8 cellular contexts compared by ENCODE assay signal in the genomic region with DNA sequence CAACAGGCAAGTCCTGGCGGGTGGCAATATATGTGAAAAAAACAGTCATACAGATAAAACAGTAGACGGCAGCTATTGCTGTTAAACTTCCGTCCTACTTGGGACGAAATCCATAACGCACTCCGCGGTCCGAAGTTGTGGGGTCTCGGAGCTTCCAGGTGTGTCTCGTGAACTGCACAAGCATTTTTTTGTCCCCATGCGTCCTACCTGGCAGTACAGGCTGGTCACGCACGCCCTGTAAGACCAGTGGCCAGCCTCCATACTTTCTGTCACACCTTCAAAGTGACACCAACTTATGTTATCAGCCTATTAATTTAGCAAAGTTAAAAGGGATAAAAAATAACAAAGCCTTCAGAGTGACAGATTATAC. TPM values are rescaled to one million over a fixed set of nuclear protein-coding genes. Genes with fewer than 3 reads are reported as not detected.
DNase-seq lines count a peak whose midpoint lies in the region; ATAC-seq, FAIRE-seq and TF ChIP-seq lines count a peak whose summit lies in the region.

No MANE protein-coding gene starts in this region.

- TF ChIP-seq RAD21 in A549 (conservative IDR thresholded peaks at IDR 0.05 in 1 of 2, IDR thresholded peaks at IDR 0.05 in 1 of 2) = no peak

- H3K4me1 ChIP-seq in A549 = peaks cover 27% of the 10 kb centered on the region

- 92% methylated on average over 13 of the region's 13 CpGs for WGBS in A549 (ENCODE audit: missing lambda C conversion rate)

- intact Hi-C loops in left colon (cut with DNase I, micrococcal nuclease) = loop anchor here in 1 of 2 donors (5.0 to 10.0 kb wide), 2 partner anchors 133 to 195 kb away; no protein-coding TSS in a partner anchor

- peaks cover 26% of the 10 kb centered on the region for H3K27me3 Mint-ChIP-seq in activated CD8-positive, alpha-beta T cell treated with anti-CD3 and anti-CD28 coated beads, Interleukin-2, amount 10 ng/mL, durations not matched to agents 7 days and 5 days (ENCODE audit: low read depth)

- ATAC-seq in A549 (peak; percentile 1; a peak in 4 of 6 replicates), GM21528 (IDR thresholded peaks at IDR 0.05; ENCODE audit: low FRiP score, unreplicated experiment) (peak; percentile 25), left colon (peak; percentile 33), HG03280 (IDR thresholded peaks at IDR 0.05; ENCODE audit: unreplicated experiment) (no peak)
- ATAC-seq in activated CD8-positive, alpha-beta T cell treated with anti-CD3 and anti-CD28 coated beads, Interleukin-2, amount 10 ng/mL, durations not matched to agents 7 days and 5 days = peak; percentile 20

- H3K4me3 ChIP-seq in A549 = no peak overlapping the region

- no peak for FAIRE-seq in A549 (lab: Jason Lieb, UNC)

- H3K27ac ChIP-seq in A549 = peak overlapping the region in 1 of 2 experiments; percentile 89; a peak in 1 of 6 replicates

- no peaks in the 10 kb centered on the region for H3K36me3 Mint-ChIP-seq in activated CD8-positive, alpha-beta T cell treated with anti-CD3 and anti-CD28 coated beads, Interleukin-2, amount 10 ng/mL, durations not matched to agents 7 days and 5 days (ENCODE audit: low read depth)

- peak overlapping the region; percentile 66 for H3K27ac Mint-ChIP-seq in activated CD8-positive, alpha-beta T cell treated with anti-CD3 and anti-CD28 coated beads, Interleukin-2, amount 10 ng/mL, durations not matched to agents 7 days and 5 days

- DNase-seq in A549 (ENCODE audit: low read depth in 1 of 2, low spot score in 1 of 2) = no peak
- DNase-seq in activated CD8-positive, alpha-beta T cell treated with anti-CD3 and anti-CD28 coated beads, Interleukin-2, amount 10 ng/mL, durations not matched to agents 7 days and 5 days = no peak
- DNase-seq in left colon = no peak
- no peak for DNase-seq in H4 (ENCODE audit: low spot score)
- DNase-seq in NCI-H1694 treated with DMSO at 0.1 percent for 48 hours (lab: John Stamatoyannopoulos, UW) = no peak
- DNase-seq in glomerular visceral epithelial cell (ENCODE audit: extremely low spot score) = no peak

- peaks cover 5% of the 10 kb centered on the region for H3K4me1 Mint-ChIP-seq in activated CD8-positive, alpha-beta T cell treated with anti-CD3 and anti-CD28 coated beads, Interleukin-2, amount 10 ng/mL, durations not matched to agents 7 days and 5 days (ENCODE audit: low read depth)

- no peaks in the 10 kb centered on the region for H3K9me3 ChIP-seq in A549

- H3K4me2 ChIP-seq in A549 = peak overlapping the region; percentile 71; the same call in 2 of the 3 replicates

- no peak for TF ChIP-seq CTCF in A549 (IDR thresholded peaks at IDR 0.05)

- H3K9me3 Mint-ChIP-seq in activated CD8-positive, alpha-beta T cell treated with anti-CD3 and anti-CD28 coated beads, Interleukin-2, amount 10 ng/mL, durations not matched to agents 7 days and 5 days (ENCODE audit: insufficient read depth) = no peaks in the 10 kb centered on the region

- POLR2A ChIA-PET in A549 (lab: Yijun Ruan, JAX) = interaction anchor here (0.6 kb wide), 1 partner anchor 52 kb away, joined by 3 read pairs; the partner anchor contains the start of gene SMAD5
- POLR2A ChIA-PET in activated CD8-positive, alpha-beta T cell treated with anti-CD3 and anti-CD28 coated beads, Interleukin-2, amount 10 ng/mL, durations not matched to agents 7 days and 5 days (lab: Charles Lee) = no interaction called here

- CTCF ChIA-PET in A549 (lab: Yijun Ruan, JAX) = interaction anchor here (1.7 to 6.9 kb wide), 2 partner anchors 22 to 190 kb away, joined by 7 to 74 read pairs; no protein-coding TSS in a partner anchor
- CTCF ChIA-PET in activated CD8-positive, alpha-beta T cell treated with anti-CD3 and anti-CD28 coated beads, Interleukin-2, amount 10 ng/mL, durations not matched to agents 7 days and 5 days (lab: Charles Lee) = no interaction called here

- TF ChIP-seq POLR2A in A549 (IDR thresholded peaks at IDR 0.05; ENCODE audit: low read length) = no peak

- no peak for TF ChIP-seq EP300 in A549 (IDR thresholded peaks at IDR 0.05)

- peak overlapping the region; percentile 49 for H3K4me3 Mint-ChIP-seq in activated CD8-positive, alpha-beta T cell treated with anti-CD3 and anti-CD28 coated beads, Interleukin-2, amount 10 ng/mL, durations not matched to agents 7 days and 5 days

TF ChIP-seq in A549, 52 proteins besides CTCF, POLR2A, EP300 and RAD21:
- no peak for TF ChIP-seq FOSB (CRISPR knock-in tag; IDR thresholded peaks at IDR 0.05)
- TF ChIP-seq ZFP36 (IDR thresholded peaks at IDR 0.05; ENCODE audit: borderline replicate concordance, partially characterized antibody) = no peak
- TF ChIP-seq HOXA7 (CRISPR knock-in tag; IDR thresholded peaks at IDR 0.05) = no peak
- TF ChIP-seq, protein P1, sequence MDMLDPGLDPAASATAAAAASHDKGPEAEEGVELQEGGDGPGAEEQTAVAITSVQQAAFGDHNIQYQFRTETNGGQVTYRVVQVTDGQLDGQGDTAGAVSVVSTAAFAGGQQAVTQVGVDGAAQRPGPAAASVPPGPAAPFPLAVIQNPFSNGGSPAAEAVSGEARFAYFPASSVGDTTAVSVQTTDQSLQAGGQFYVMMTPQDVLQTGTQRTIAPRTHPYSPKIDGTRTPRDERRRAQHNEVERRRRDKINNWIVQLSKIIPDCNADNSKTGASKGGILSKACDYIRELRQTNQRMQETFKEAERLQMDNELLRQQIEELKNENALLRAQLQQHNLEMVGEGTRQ (IDR thresholded peaks at IDR 0.05) = no peak
- no peak for TF ChIP-seq NFE2L2 (conservative IDR thresholded peaks at IDR 0.05; ENCODE audit: low read length)
- no peak for TF ChIP-seq BHLHE40 (IDR thresholded peaks at IDR 0.05; ENCODE audit: low read depth, low read length)
- no peak for TF ChIP-seq TFCP2L1 (CRISPR knock-in tag; IDR thresholded peaks at IDR 0.05)
- TF ChIP-seq MAFK (IDR thresholded peaks at IDR 0.05; ENCODE audit: partially characterized antibody) = no peak
- TF ChIP-seq FOXS1 (CRISPR knock-in tag; IDR thresholded peaks at IDR 0.05) = no peak
- TF ChIP-seq, protein P2, sequence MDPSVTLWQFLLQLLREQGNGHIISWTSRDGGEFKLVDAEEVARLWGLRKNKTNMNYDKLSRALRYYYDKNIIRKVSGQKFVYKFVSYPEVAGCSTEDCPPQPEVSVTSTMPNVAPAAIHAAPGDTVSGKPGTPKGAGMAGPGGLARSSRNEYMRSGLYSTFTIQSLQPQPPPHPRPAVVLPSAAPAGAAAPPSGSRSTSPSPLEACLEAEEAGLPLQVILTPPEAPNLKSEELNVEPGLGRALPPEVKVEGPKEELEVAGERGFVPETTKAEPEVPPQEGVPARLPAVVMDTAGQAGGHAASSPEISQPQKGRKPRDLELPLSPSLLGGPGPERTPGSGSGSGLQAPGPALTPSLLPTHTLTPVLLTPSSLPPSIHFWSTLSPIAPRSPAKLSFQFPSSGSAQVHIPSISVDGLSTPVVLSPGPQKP (IDR thresholded peaks at IDR 0.05; ENCODE audit: low read depth, low read length) = no peak
- TF ChIP-seq, protein P3, sequence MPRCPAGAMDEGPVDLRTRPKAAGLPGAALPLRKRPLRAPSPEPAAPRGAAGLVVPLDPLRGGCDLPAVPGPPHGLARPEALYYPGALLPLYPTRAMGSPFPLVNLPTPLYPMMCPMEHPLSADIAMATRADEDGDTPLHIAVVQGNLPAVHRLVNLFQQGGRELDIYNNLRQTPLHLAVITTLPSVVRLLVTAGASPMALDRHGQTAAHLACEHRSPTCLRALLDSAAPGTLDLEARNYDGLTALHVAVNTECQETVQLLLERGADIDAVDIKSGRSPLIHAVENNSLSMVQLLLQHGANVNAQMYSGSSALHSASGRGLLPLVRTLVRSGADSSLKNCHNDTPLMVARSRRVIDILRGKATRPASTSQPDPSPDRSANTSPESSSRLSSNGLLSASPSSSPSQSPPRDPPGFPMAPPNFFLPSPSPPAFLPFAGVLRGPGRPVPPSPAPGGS (IDR thresholded peaks at IDR 0.05) = no peak

RNA-seq across cellular contexts. Expression of gene TGFBI, which starts 51.3 kb away (rescaled TPM):
- polyA plus RNA-seq in A549 (2011; rRNA removed) = 1,135 and 1,466 TPM in 2 replicates
- 661 and 843 TPM in 2 replicates for polyA plus RNA-seq in A549 (2012; cell fraction: cytosol; rRNA removed)
- polyA plus RNA-seq in A549 (2012; cell fraction: nucleus; rRNA removed) = 1,811 and 1,913 TPM in 2 replicates
- polyA plus RNA-seq in A549 (2017; fragmentation: RNase III; extraction: RNeasy Plus Mini Kit Qiagen cat#74134 plus additional on column Dnase treatment) = 1,411 to 1,859 TPM (median 1,765 TPM) in 3 replicates
- 1,411 and 1,484 TPM in 2 replicates for polyA minus RNA-seq in A549 (2011; rRNA and poly(A)+ RNA removed)
- total RNA-seq in activated CD8-positive, alpha-beta T cell treated with anti-CD3 and anti-CD28 coated beads, Interleukin-2, amount 10 ng/mL, durations not matched to agents 7 days and 5 days = not detected
- 10 to 100 TPM; 21.0 to 50.3 TPM for total RNA-seq in left colon
- total RNA-seq in H4 (2014; rRNA removed; shearing (Covaris generic)) = 2,353 and 2,468 TPM in 2 replicates

RNA-seq across cellular contexts. Expression of gene SMAD5, which starts 52.5 kb away (rescaled TPM):
- polyA plus RNA-seq in A549 (2011; rRNA removed) = 69.9 and 101 TPM in 2 replicates
- 14.9 TPM in 2 replicates for polyA plus RNA-seq in A549 (2012; cell fraction: cytosol; rRNA removed)
- 8.0 and 9.2 TPM in 2 replicates for polyA plus RNA-seq in A549 (2012; cell fraction: nucleus; rRNA removed)
- polyA plus RNA-seq in A549 (2017; fragmentation: RNase III; extraction: RNeasy Plus Mini Kit Qiagen cat#74134 plus additional on column Dnase treatment) = 17.1 to 19.5 TPM (median 18.5 TPM) in 3 replicates
- 76.1 and 95.2 TPM in 2 replicates for polyA minus RNA-seq in A549 (2011; rRNA and poly(A)+ RNA removed)
- 10 to 100 TPM; 19.0 to 19.5 TPM for total RNA-seq in activated CD8-positive, alpha-beta T cell treated with anti-CD3 and anti-CD28 coated beads, Interleukin-2, amount 10 ng/mL, durations not matched to agents 7 days and 5 days
- 10 to 100 TPM; 45.6 to 46.8 TPM for total RNA-seq in left colon
- total RNA-seq in H4 (2014; rRNA removed; shearing (Covaris generic)) = 38.8 and 40.0 TPM in 2 replicates

Comparison
In these comparisons a context has a peak if more than half of its experiments do, and no peak if none do; other contexts are left out.
1. RNA of gene TGFBI, which starts 51.3 kb away (total RNA-seq): 2,353 to 2,468 TPM in H4; 21.0 to 50.3 TPM in left colon and not detected in activated CD8-positive, alpha-beta T cell treated with anti-CD3 and anti-CD28 coated beads, Interleukin-2, amount 10 ng/mL, durations not matched to agents 7 days and 5 days; every median in the first group is over 10 times any median in the second.